Comparison of ENCODE assay signal across 8 cellular contexts in the genomic region with DNA sequence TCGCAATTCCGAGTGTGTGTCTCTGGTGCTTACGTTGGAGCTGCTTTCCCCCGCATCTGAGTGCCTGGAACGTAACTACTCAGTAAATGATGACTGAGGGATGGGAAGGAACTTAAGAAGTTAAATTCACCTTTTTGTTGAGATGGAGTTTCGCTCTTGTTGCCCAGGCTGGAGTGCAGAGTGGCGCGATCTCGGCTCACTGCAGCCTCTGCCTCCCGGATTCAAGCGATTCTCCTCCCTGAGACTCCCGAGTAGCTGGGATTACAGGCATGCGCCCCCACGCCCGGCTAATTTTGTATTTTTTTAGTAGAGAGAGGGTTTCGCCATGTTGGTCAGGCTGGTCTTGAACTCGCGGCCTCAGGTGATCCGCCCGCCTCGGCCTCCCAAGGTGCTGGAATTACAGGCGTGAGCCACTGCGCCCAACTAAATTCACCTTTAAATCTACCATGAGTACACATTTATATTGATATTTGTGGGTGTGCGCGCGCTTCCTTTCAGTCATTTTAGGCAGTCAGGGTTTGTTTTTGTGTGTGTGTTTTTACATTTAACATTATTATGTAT. TPM values are rescaled to one million over a fixed set of nuclear protein-coding genes. Genes with fewer than 3 reads are reported as not detected.
DNase-seq lines count a peak whose midpoint lies in the region; ATAC-seq and TF ChIP-seq lines count a peak whose summit lies in the region.

No MANE protein-coding gene starts in this region.

- H3K36me3 ChIP-seq in vagina, result peaks cover 0 to 36% of the 10 kb centered on the region in 2 donors

- peaks cover 56% of the 10 kb centered on the region for H3K36me3 Mint-ChIP-seq in MCF 10A (ENCODE audit: insufficient read depth, unreplicated experiment)

- intact Hi-C loops in cardiac septum (cut with DNase I) (loop anchor here (2.0 to 5.0 kb wide), 2 partner anchors 36 to 60 kb away; a partner anchor contains a TSS), Right ventricle myocardium inferior (cut with DNase I) (loop anchor here (5.0 kb wide), 1 partner anchor 35 kb away; a partner anchor contains a TSS), MCF 10A (cut with micrococcal nuclease) (loop anchor here (1.0 to 5.0 kb wide), 4 partner anchors 36 to 168 kb away; a partner anchor contains a TSS), vagina (cut with DNase I) (loop anchor here (10.0 kb wide), 1 partner anchor 58 kb away; no protein-coding TSS in a partner anchor)

- CTCF ChIA-PET in MCF 10A (lab: Yijun Ruan, JAX), result interaction anchor here (0.6 to 1.5 kb wide), 2 partner anchors 65 to 111 kb away, joined by 3 to 5 read pairs; no protein-coding TSS in a partner anchor

- peak; percentile 53 for DNase-seq in cardiac septum (ENCODE audit: low spot score)
- no peak for DNase-seq in Right ventricle myocardium inferior (ENCODE audit: missing footprints)
- no peak for DNase-seq in MCF 10A (ENCODE audit: unreplicated experiment)
- peak; percentile 45 for DNase-seq in mesenteric fat pad (ENCODE audit: low spot score)
- DNase-seq in vagina (ENCODE audit: extremely low spot score in 2 of 2), result no peak
- no peak for DNase-seq in NCI-H82 (lab: John Stamatoyannopoulos, UW)

- H3K4me1 Mint-ChIP-seq in MCF 10A (ENCODE audit: insufficient read depth, unreplicated experiment), result peaks cover 11% of the 10 kb centered on the region

- H3K27ac ChIP-seq in vagina, result peak overlapping the region; percentile 85

- H3K9me3 ChIP-seq in vagina, result no peaks in the 10 kb centered on the region

- ATAC-seq in Right ventricle myocardium inferior (no peak), GM19397 (IDR thresholded peaks at IDR 0.05; ENCODE audit: unreplicated experiment) (no peak), HG03354 (IDR thresholded peaks at IDR 0.05; ENCODE audit: poor library complexity, severe bottlenecking, unreplicated experiment) (no peak)

- no peaks in the 10 kb centered on the region for H3K27me3 ChIP-seq in vagina

- no peaks in the 10 kb centered on the region for H3K9me3 Mint-ChIP-seq in MCF 10A (ENCODE audit: unreplicated experiment)

- BruUV-seq in MCF 10A (replicated peaks; lab: Mats Ljungman, UMichigan), result no TSS peak

- no peak for TF ChIP-seq POLR2A in vagina (IDR thresholded peaks at IDR 0.05)

- H3K4me3 ChIP-seq in vagina, result peak overlapping the region; percentile 61 to 63

- peak overlapping the region; percentile 78 for H3K4me3 Mint-ChIP-seq in MCF 10A (ENCODE audit: unreplicated experiment)

- no peaks in the 10 kb centered on the region for H3K27me3 Mint-ChIP-seq in MCF 10A (ENCODE audit: insufficient read depth, unreplicated experiment)

- TF ChIP-seq CTCF in MCF 10A (IDR thresholded peaks at IDR 0.05; ENCODE audit: unreplicated experiment) (no peak), vagina (IDR thresholded peaks at IDR 0.05) (no peak)

- H3K4me1 ChIP-seq in vagina, result peaks cover 13% of the 10 kb centered on the region

- POLR2A ChIA-PET in MCF 10A (lab: Yijun Ruan, JAX), result interaction anchor here (0.6 to 2.9 kb wide), 36 partner anchors 9 to 1336 kb away, joined by 3 to 40 read pairs (median 4); a partner anchor contains a TSS

- H3K27ac Mint-ChIP-seq in MCF 10A (ENCODE audit: low read depth, unreplicated experiment), result peak overlapping the region; percentile 94

RNA-seq across cellular contexts. Expression of a gene that starts 0.9 kb away (rescaled TPM):
- total RNA-seq in cardiac septum (519 TPM), Right ventricle myocardium inferior (776 TPM), MCF 10A (2022) (224 and 233 TPM in 2 replicates), mesenteric fat pad (233 TPM), vagina (534 TPM)

RNA-seq across cellular contexts. Expression of a gene that starts 36.0 kb away (rescaled TPM):
- 60.0 TPM for total RNA-seq in cardiac septum
- 65.7 TPM for total RNA-seq in Right ventricle myocardium inferior
- total RNA-seq in MCF 10A (2022), result 59.0 and 63.7 TPM in 2 replicates
- total RNA-seq in mesenteric fat pad, result 62.9 TPM
- 27.5 TPM for total RNA-seq in vagina

Comparison
In these comparisons a context has a peak if more than half of its experiments do, and no peak if none do; other contexts are left out.
1. DNase-seq: peak in cardiac septum (single experiment) and mesenteric fat pad (single experiment); none in Right ventricle myocardium inferior (single experiment), MCF 10A (single experiment), vagina (0 of 2) and NCI-H82 (single experiment).